12 cellular contexts compared by ENCODE assay signal in the genomic region with DNA sequence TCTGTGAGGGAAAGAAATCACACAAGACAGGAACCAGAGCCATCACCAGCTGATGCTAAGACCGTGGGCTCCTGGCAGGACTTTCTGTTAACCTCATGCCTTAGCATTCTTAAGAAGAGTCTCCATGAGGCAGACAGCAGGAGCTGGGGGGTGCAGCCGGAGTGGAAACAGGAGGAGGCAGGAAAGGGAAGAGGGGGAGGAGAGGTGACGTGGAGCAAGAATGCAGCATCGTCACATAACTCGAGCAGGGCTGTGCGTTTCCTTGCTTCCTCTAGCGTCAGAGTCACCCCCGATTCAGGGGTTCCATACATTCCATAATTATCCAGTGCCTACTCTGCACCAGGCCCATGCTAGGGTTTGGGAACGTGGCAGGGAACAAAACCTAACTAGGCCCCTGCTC. TPM values are rescaled to one million over a fixed set of nuclear protein-coding genes. Genes with fewer than 3 reads are reported as not detected.
DNase-seq lines count a peak whose midpoint lies in the region; ATAC-seq, FAIRE-seq and TF ChIP-seq lines count a peak whose summit lies in the region.
"Had no signal": no experiment of that assay in that cellular context is flagged by ENCODE, and none has a peak within 500 bp of the region (broad histone marks: within the 10 kb centered on the region; RNA-seq: fewer than 3 reads in every experiment).

No MANE protein-coding gene starts in this region.

- H3K27ac Mint-ChIP-seq in IgD-negative memory B cell (peak overlapping the region in 2 of 3 donors; percentile 16 to 67), neural progenitor cell (no peak overlapping the region)
- peak overlapping the region; percentile 59 for H3K27ac Mint-ChIP-seq in stimulated activated naive B cell treated with anti-CD40 and anti-IgM and Interleukin-4, amounts not matched to agents 10 μg/mL and 1 μg/mL and 100 μg/mL, for 72 hours
- no peak overlapping the region for H3K27ac Mint-ChIP-seq in T-helper 2 cell treated with Interferon-gamma antibody and Interleukin-4, amounts not matched to agents 5 μg/mL and 100 μg/mL, for 36 hours

- H3K4me1 Mint-ChIP-seq in IgD-negative memory B cell (peaks cover 5 to 13% (median 6%) of the 10 kb centered on the region in 3 donors), neural progenitor cell (peaks cover 14% of the 10 kb centered on the region)
- peaks cover 14 to 23% of the 10 kb centered on the region in 2 donors for H3K4me1 Mint-ChIP-seq in stimulated activated naive B cell treated with anti-CD40 and anti-IgM and Interleukin-4, amounts not matched to agents 10 μg/mL and 1 μg/mL and 100 μg/mL, for 72 hours
- no peaks in the 10 kb centered on the region for H3K4me1 Mint-ChIP-seq in T-helper 2 cell treated with Interferon-gamma antibody and Interleukin-4, amounts not matched to agents 5 μg/mL and 100 μg/mL, for 36 hours (ENCODE audit: low read depth)

- H4K20me1 ChIP-seq in endothelial cell of umbilical vein (replicated peaks; ENCODE audit: control insufficient read depth, extremely low read depth, insufficient read depth, low read length) = no peaks in the 10 kb centered on the region
- peaks cover 21% of the 10 kb centered on the region for H4K20me1 ChIP-seq in neural progenitor cell (ENCODE audit: low read depth)

- ATAC-seq in mucosa of descending colon = peak; percentile 25
- no peak for ATAC-seq in stimulated activated naive B cell treated with anti-CD40 and anti-IgM and Interleukin-4, amounts not matched to agents 10 μg/mL and 1 μg/mL and 100 μg/mL, for 72 hours (replicated peaks)

- CTCF ChIA-PET in endothelial cell of umbilical vein (lab: Charles Lee) = interaction anchor here (0.7 to 1.9 kb wide), 6 partner anchors 9 to 171 kb away, joined by 3 to 9 read pairs (median 4); no protein-coding TSS in a partner anchor

- intact Hi-C loops in endothelial cell of umbilical vein (cut with micrococcal nuclease) (loop anchor here (1.0 kb wide), 3 partner anchors 8 to 28 kb away; no protein-coding TSS in a partner anchor), mucosa of descending colon (cut with DNase I, micrococcal nuclease) (no loop called here)

- H3K9me3 Mint-ChIP-seq in IgD-negative memory B cell (peaks cover 0 to 5% (median 0%) of the 10 kb centered on the region in 3 donors), neural progenitor cell (no peaks in the 10 kb centered on the region)
- peaks cover 0 to 5% of the 10 kb centered on the region in 2 donors for H3K9me3 Mint-ChIP-seq in stimulated activated naive B cell treated with anti-CD40 and anti-IgM and Interleukin-4, amounts not matched to agents 10 μg/mL and 1 μg/mL and 100 μg/mL, for 72 hours
- H3K9me3 Mint-ChIP-seq in T-helper 2 cell treated with Interferon-gamma antibody and Interleukin-4, amounts not matched to agents 5 μg/mL and 100 μg/mL, for 36 hours = no peaks in the 10 kb centered on the region

- H3K27me3 Mint-ChIP-seq in IgD-negative memory B cell (no peaks in the 10 kb centered on the region), neural progenitor cell (ENCODE audit: insufficient read depth, low read depth) (peaks cover 5% of the 10 kb centered on the region)
- H3K27me3 Mint-ChIP-seq in stimulated activated naive B cell treated with anti-CD40 and anti-IgM and Interleukin-4, amounts not matched to agents 10 μg/mL and 1 μg/mL and 100 μg/mL, for 72 hours = no peaks in the 10 kb centered on the region
- H3K27me3 Mint-ChIP-seq in T-helper 2 cell treated with Interferon-gamma antibody and Interleukin-4, amounts not matched to agents 5 μg/mL and 100 μg/mL, for 36 hours (ENCODE audit: low read depth) = no peaks in the 10 kb centered on the region

- no peak overlapping the region for H3K4me3 Mint-ChIP-seq in IgD-negative memory B cell
- no peak overlapping the region for H3K4me3 Mint-ChIP-seq in stimulated activated naive B cell treated with anti-CD40 and anti-IgM and Interleukin-4, amounts not matched to agents 10 μg/mL and 1 μg/mL and 100 μg/mL, for 72 hours
- no peak overlapping the region for H3K4me3 Mint-ChIP-seq in neural progenitor cell
- H3K4me3 Mint-ChIP-seq in T-helper 2 cell treated with Interferon-gamma antibody and Interleukin-4, amounts not matched to agents 5 μg/mL and 100 μg/mL, for 36 hours = no peak overlapping the region

- H3K36me3 ChIP-seq in endothelial cell of umbilical vein (ENCODE audit: control insufficient read depth in 2 of 2, extremely low read depth in 1 of 2, insufficient read depth in 2 of 2, low read length in 2 of 2) (no peaks in the 10 kb centered on the region), mucosa of descending colon (ENCODE audit: low read depth) (no peaks in the 10 kb centered on the region), neural progenitor cell (no peaks in the 10 kb centered on the region)

- H2AFZ ChIP-seq in endothelial cell of umbilical vein (ENCODE audit: low read depth, low read length) (no peak overlapping the region), neural progenitor cell (replicated peaks) (no peak overlapping the region)

- peak overlapping the region; percentile 26 for H3K4me2 ChIP-seq in endothelial cell of umbilical vein (ENCODE audit: insufficient read depth, low read length)
- no peak overlapping the region for H3K4me2 ChIP-seq in neural progenitor cell

- no TSS peak for BruUV-seq in endothelial cell of umbilical vein (replicated peaks; lab: Mats Ljungman, UMichigan)

- POLR2A ChIA-PET in endothelial cell of umbilical vein (lab: Charles Lee) = interaction anchor here (1.1 to 1.5 kb wide), 4 partner anchors 15 to 116 kb away, joined by 4 to 10 read pairs (median 6); a partner anchor contains a TSS

- no peaks in the 10 kb centered on the region for H3K9me3 ChIP-seq in endothelial cell of umbilical vein (replicated peaks; ENCODE audit: control insufficient read depth, insufficient read depth, low read length)
- H3K9me3 ChIP-seq in mucosa of descending colon = no peaks in the 10 kb centered on the region
- no peaks in the 10 kb centered on the region for H3K9me3 ChIP-seq in neural progenitor cell (ENCODE audit: low read depth)

- H3K4me3 ChIP-seq in endothelial cell of umbilical vein (replicated peaks in 1 of 3; ENCODE audit: insufficient read depth in 1 of 3, low read depth in 1 of 3, low read length in 3 of 3) = no peak overlapping the region
- H3K4me3 ChIP-seq in mucosa of descending colon = no peak overlapping the region
- H3K4me3 ChIP-seq in neural progenitor cell = no peak overlapping the region

- TF ChIP-seq CTCF in endothelial cell of umbilical vein (IDR thresholded peaks at IDR 0.05; ENCODE audit: extremely low read depth in 1 of 2, insufficient read depth in 1 of 2, low read depth in 1 of 2, low read length in 2 of 2) (no peak), mucosa of descending colon (IDR thresholded peaks at IDR 0.05) (no peak), neural progenitor cell (IDR thresholded peaks at IDR 0.05) (no peak)

- H3K9ac ChIP-seq in endothelial cell of umbilical vein (replicated peaks; ENCODE audit: extremely low read depth, insufficient read depth, low read length) (peak overlapping the region; percentile 76), neural progenitor cell (no peak overlapping the region)

- dilution Hi-C loops in endothelial cell of umbilical vein (cut with MboI; ENCODE audit: extremely low pct_ligation_motif_present, low sequenced_read_pairs) = no loop called here

- H3K27me3 ChIP-seq in endothelial cell of umbilical vein (ENCODE audit: control insufficient read depth in 2 of 2, insufficient read depth in 2 of 2, low read length in 2 of 2) (no peaks in the 10 kb centered on the region), neural progenitor cell (no peaks in the 10 kb centered on the region)

- no peaks in the 10 kb centered on the region for H3F3A ChIP-seq in neural progenitor cell (ENCODE audit: low read depth)

- FAIRE-seq in endothelial cell of umbilical vein (lab: Jason Lieb, UNC) = no peak
- FAIRE-seq: bronchial epithelial cell, keratinocyte had no signal

- DNase-seq in endothelial cell of umbilical vein (ENCODE audit: low read depth, low spot score) (peak; percentile 90), mucosa of descending colon (no peak), neural progenitor cell (ENCODE audit: low spot score) (no peak), NCI-H2196 treated with DMSO at 0.1 percent for 48 hours (lab: John Stamatoyannopoulos, UW; ENCODE audit: unreplicated experiment) (no peak)
- no peak for DNase-seq in stimulated activated naive B cell treated with anti-CD40 and anti-IgM and Interleukin-4, amounts not matched to agents 10 μg/mL and 1 μg/mL and 100 μg/mL, for 72 hours
- no peak for DNase-seq in stimulated activated CD4-positive, alpha-beta T cell treated with anti-CD3 and anti-CD28 coated beads, Interleukin-15, amount 100 ng/mL, for 24 hours
- no peak for DNase-seq in T-helper 2 cell treated with Interferon-gamma antibody and Interleukin-4, amounts not matched to agents 5 μg/mL and 100 μg/mL, for 36 hours (ENCODE audit: low spot score)
- DNase-seq: DMS53, NCI-H526 had no signal

- TF ChIP-seq POLR2A in endothelial cell of umbilical vein (IDR thresholded peaks at IDR 0.05; ENCODE audit: low read depth, low read length) = no peak

- H3K27ac ChIP-seq in endothelial cell of umbilical vein (ENCODE audit: insufficient read depth, low read depth, low read length) = peak overlapping the region; percentile 94
- no peak overlapping the region for H3K27ac ChIP-seq in neural progenitor cell

- H3K36me3 Mint-ChIP-seq in IgD-negative memory B cell = peaks cover 5% of the 10 kb centered on the region
- peaks cover 37 to 55% of the 10 kb centered on the region in 2 donors for H3K36me3 Mint-ChIP-seq in stimulated activated naive B cell treated with anti-CD40 and anti-IgM and Interleukin-4, amounts not matched to agents 10 μg/mL and 1 μg/mL and 100 μg/mL, for 72 hours
- H3K36me3 Mint-ChIP-seq in neural progenitor cell = peaks cover 19% of the 10 kb centered on the region
- H3K36me3 Mint-ChIP-seq in T-helper 2 cell treated with Interferon-gamma antibody and Interleukin-4, amounts not matched to agents 5 μg/mL and 100 μg/mL, for 36 hours (ENCODE audit: low read depth) = peaks cover 3% of the 10 kb centered on the region

- H3K79me2 ChIP-seq in endothelial cell of umbilical vein (ENCODE audit: control insufficient read depth, insufficient read depth, low read length) (peaks cover 11% of the 10 kb centered on the region), neural progenitor cell (ENCODE audit: low read depth) (no peaks in the 10 kb centered on the region)

- H3K4me1 ChIP-seq in endothelial cell of umbilical vein (ENCODE audit: control insufficient read depth, extremely low read depth, insufficient read depth, low read length) (peaks cover 35% of the 10 kb centered on the region), mucosa of descending colon (ENCODE audit: low read depth) (no peaks in the 10 kb centered on the region), neural progenitor cell (no peaks in the 10 kb centered on the region)

- H3K9me1 ChIP-seq in endothelial cell of umbilical vein (replicated peaks; ENCODE audit: control insufficient read depth, extremely low read depth, insufficient read depth, low read length) = no peaks in the 10 kb centered on the region

RNA-seq across cellular contexts. Expression of a gene that starts 53.7 kb away (rescaled TPM):
- polyA plus RNA-seq in IgD-negative memory B cell = 55.8 TPM
- 105 and 118 TPM in 2 replicates for total RNA-seq in endothelial cell of umbilical vein
- 109 and 115 TPM in 2 replicates for polyA plus RNA-seq in endothelial cell of umbilical vein
- 84.9 and 98.4 TPM in 2 replicates for polyA plus RNA-seq in endothelial cell of umbilical vein (2011; cell fraction: cytosol; rRNA removed)
- 63.2 and 75.9 TPM in 2 replicates for polyA plus RNA-seq in endothelial cell of umbilical vein (2011; cell fraction: nucleus; rRNA removed)
- 101 and 105 TPM in 2 replicates for polyA plus RNA-seq in endothelial cell of umbilical vein (2012)
- polyA minus RNA-seq in endothelial cell of umbilical vein = 189 and 212 TPM in 2 replicates
- 41.4 TPM for polyA minus RNA-seq in endothelial cell of umbilical vein (2011; cell fraction: cytosol; rRNA and poly(A)+ RNA removed)
- polyA minus RNA-seq in endothelial cell of umbilical vein (2011; cell fraction: nucleus; rRNA and poly(A)+ RNA removed) = 62.9 and 76.6 TPM in 2 replicates
- 100 to 1,000 TPM; 153 to 222 (median 199) TPM for total RNA-seq in mucosa of descending colon
- total RNA-seq in neural progenitor cell (ENCODE audit: low replicate concordance) = 28.7 and 50.8 TPM in 2 replicates

Comparison
In these comparisons a context has a peak if more than half of its experiments do, and no peak if none do; other contexts are left out.
1. H3K27ac Mint-ChIP-seq: peak in IgD-negative memory B cell (2 of 3) and stimulated activated naive B cell treated with anti-CD40 and anti-IgM and Interleukin-4, amounts not matched to agents 10 μg/mL and 1 μg/mL and 100 μg/mL, for 72 hours (single experiment); none in neural progenitor cell (single experiment) and T-helper 2 cell treated with Interferon-gamma antibody and Interleukin-4, amounts not matched to agents 5 μg/mL and 100 μg/mL, for 36 hours (single experiment).